Comparison of ENCODE assay signal across 10 cellular contexts in the genomic region with DNA sequence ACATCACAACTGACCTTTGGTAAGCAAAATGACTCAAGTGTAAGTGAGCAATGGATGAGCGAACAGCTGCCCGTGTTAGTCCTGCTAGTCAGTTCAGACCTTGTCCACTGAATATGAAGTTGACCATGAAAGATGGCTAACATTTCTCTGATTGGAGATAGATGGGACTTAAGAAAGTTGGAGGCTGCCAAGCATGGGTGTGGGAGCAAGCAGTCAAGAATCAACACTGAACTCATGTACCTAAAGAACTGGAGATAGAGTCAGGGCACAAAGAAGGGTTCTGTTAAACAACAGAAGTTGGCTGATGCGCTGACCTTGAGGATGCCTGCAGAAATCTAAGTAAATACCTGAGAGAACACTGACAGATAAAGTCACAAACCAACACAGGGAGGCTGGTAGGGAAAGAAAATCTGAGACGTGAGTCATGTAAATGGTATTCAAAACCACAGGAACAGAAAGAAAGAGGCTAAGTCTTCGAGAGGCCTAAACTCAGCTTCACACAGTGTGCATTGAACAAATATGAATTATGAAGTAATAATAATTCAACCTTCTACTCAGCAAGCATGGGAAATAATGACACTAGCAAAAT. TPM values are rescaled to one million over a fixed set of nuclear protein-coding genes. Genes with fewer than 3 reads are reported as not detected.
A peak's percentile ranks its signal among the peaks of the same experiment; 100 is the strongest.
DNase-seq lines count a peak whose midpoint lies in the region; ATAC-seq, FAIRE-seq and TF ChIP-seq lines count a peak whose summit lies in the region.
"Had no signal": no experiment of that assay in that cellular context is flagged by ENCODE, and none has a peak within 500 bp of the region (broad histone marks: within the 10 kb centered on the region; RNA-seq: fewer than 3 reads in every experiment).

No MANE protein-coding gene starts in this region.

- H3K4me1 ChIP-seq in small intestine (ENCODE audit: control insufficient read depth in 2 of 2, insufficient read depth in 1 of 2, low read depth in 1 of 2, low read length in 1 of 2) (peaks cover 4 to 6% of the 10 kb centered on the region in 2 donors), right cardiac atrium (ENCODE audit: control insufficient read depth, insufficient read depth, low read length) (no peaks in the 10 kb centered on the region), heart right ventricle (peaks cover 0 to 56% (median 0%) of the 10 kb centered on the region in 9 donors)

- TF ChIP-seq CTCF in heart right ventricle (IDR thresholded peaks at IDR 0.05), result no peak

- no peaks in the 10 kb centered on the region for H3K9me3 ChIP-seq in small intestine (ENCODE audit: control insufficient read depth, low read depth)
- H3K9me3 ChIP-seq in right cardiac atrium (ENCODE audit: control insufficient read depth, low read length), result no peaks in the 10 kb centered on the region
- no peaks in the 10 kb centered on the region for H3K9me3 ChIP-seq in heart right ventricle

- peak overlapping the region; percentile 6 to 61 for H3K27ac ChIP-seq in small intestine (ENCODE audit: low read depth in 1 of 2, low read length in 1 of 2)
- H3K27ac ChIP-seq in right cardiac atrium (ENCODE audit: low read length), result no peak overlapping the region
- H3K27ac ChIP-seq in heart right ventricle, result peak overlapping the region in 1 of 10 donors; percentile 7
- H3K27ac ChIP-seq: VCaP had no signal

- DNase-seq in HCEC 1CT (peak; percentile 90), SW 1271 (lab: John Stamatoyannopoulos, UW) (peak; percentile 69 to 95), foreskin melanocyte (peak; percentile 86), small intestine (peak; percentile 89), SKM-1 treated with dmso at 0.1 percent for 144 hours (lab: John Stamatoyannopoulos, UW; ENCODE audit: unreplicated experiment) (no peak), right cardiac atrium (no peak), heart right ventricle (no peak)
- DNase-seq: NCI-H1417 treated with DMSO at 0.1 percent for 48 hours had no signal

- H3K4me3 ChIP-seq in small intestine (ENCODE audit: low read depth in 1 of 2, low read length in 2 of 2) (no peak overlapping the region), right cardiac atrium (ENCODE audit: low read length) (no peak overlapping the region), heart right ventricle (no peak overlapping the region)

- H3K27me3 ChIP-seq in small intestine (ENCODE audit: control insufficient read depth in 2 of 2, insufficient read depth in 2 of 2, low read length in 2 of 2) (no peaks in the 10 kb centered on the region), right cardiac atrium (ENCODE audit: control insufficient read depth, insufficient read depth) (no peaks in the 10 kb centered on the region), heart right ventricle (no peaks in the 10 kb centered on the region)

- no peak for ATAC-seq in GM18511 (IDR thresholded peaks at IDR 0.05; ENCODE audit: unreplicated experiment)
- no peak for ATAC-seq in right cardiac atrium
- no peak for ATAC-seq in heart right ventricle

- 26 to 60% (median 44%) methylated on average over 5 of the region's 5 CpGs for WGBS in small intestine, 3 donors
- WGBS in right cardiac atrium, result 87% methylated on average over 5 of the region's 5 CpGs
- 83 to 88% methylated on average over 5 of the region's 5 CpGs for WGBS in heart right ventricle, 2 donors

- no peak for FAIRE-seq in small intestine (lab: Jason Lieb, UNC)

- H3K36me3 ChIP-seq in small intestine (ENCODE audit: control insufficient read depth in 2 of 2, insufficient read depth in 2 of 2, low read length in 2 of 2) (no peaks in the 10 kb centered on the region), heart right ventricle (peaks cover 0 to 82% (median 6%) of the 10 kb centered on the region in 9 donors)

- intact Hi-C loops in right cardiac atrium (cut with DNase I) (no loop called here), heart right ventricle (cut with DNase I) (no loop called here)

RNA-seq across cellular contexts. Expression of a gene that starts 30.7 kb away (rescaled TPM):
- 1,000 to 10,000 TPM; 1,286 to 3,293 (median 3,150) TPM for polyA plus RNA-seq in small intestine
- 10 to 100 TPM in 3 of 4 donors, 1 to 10 TPM in 1; 8.9 to 16.3 (median 12.1) TPM for total RNA-seq in right cardiac atrium
- 8.8 TPM for polyA plus RNA-seq in right cardiac atrium
- 10 to 100 TPM in 1 of 10 donors, 1 to 10 TPM in 8, under 1 TPM in 1; 0.77 to 17.8 (median 2.4) TPM for total RNA-seq in heart right ventricle
- 1 to 10 TPM; 6.1 to 9.9 TPM for polyA plus RNA-seq in heart right ventricle

RNA-seq across cellular contexts. Expression of a gene that starts 48.4 kb away (rescaled TPM):
- 10 to 100 TPM; 22.7 to 33.3 (median 30.3) TPM for polyA plus RNA-seq in small intestine
- total RNA-seq in right cardiac atrium, result 10 to 100 TPM; 38.5 to 42.6 (median 40.4) TPM
- 28.8 TPM for polyA plus RNA-seq in right cardiac atrium
- 10 to 100 TPM; 37.0 to 55.5 (median 46.1) TPM for total RNA-seq in heart right ventricle
- polyA plus RNA-seq in heart right ventricle, result 10 to 100 TPM; 16.8 to 19.2 TPM

Comparison
In these comparisons a context has a peak if more than half of its experiments do, and no peak if none do; other contexts are left out.
1. DNase-seq: peak in HCEC 1CT (single experiment), SW 1271 (2 of 2), foreskin melanocyte (single experiment) and small intestine (single experiment); none in SKM-1 treated with dmso at 0.1 percent for 144 hours (single experiment), right cardiac atrium (0 of 3) and heart right ventricle (0 of 2).
2. RNA of a gene that starts 30.7 kb away (polyA plus RNA-seq): 1,286 to 3,293 TPM in small intestine; 6.1 to 9.9 TPM in heart right ventricle and 8.8 TPM in right cardiac atrium (single experiment); every median in the first group is over 100 times any median in the second.